ENCODE assay signal across 19 cellular contexts in genomic region chr12:30870491-30871265, GRCh38.
"Had no signal": no experiment of that assay in that cellular context is flagged by ENCODE, and none has a peak within 500 bp of the region (broad histone marks: within the 10 kb centered on the region; RNA-seq: fewer than 3 reads in every experiment).

No MANE protein-coding gene starts in this region.

- DNase-seq: activated CD4-positive, alpha-beta T cell treated with anti-CD3 and anti-CD28 coated beads for 1 hour; activated CD4-positive, alpha-beta T cell treated with anti-CD3 and anti-CD28 coated beads, Interleukin-2, amount 50 U/mL, for 1 hour; activated CD8-positive, alpha-beta T cell treated with anti-CD3 and anti-CD28 coated beads, Interleukin-2, amount 10 ng/mL, durations not matched to agents 7 days and 5 days; activated gamma-delta T cell treated with Interleukin-2 at 50 U/mL for 16 hours; adrenal gland; cerebellar nuclear complex; cortex of kidney; foreskin fibroblast; heart right ventricle; kidney; lower lobe of right lung; naive B cell; nucleus accumbens; sigmoid colon; stimulated activated CD4-positive, alpha-beta T cell treated with anti-CD3 and anti-CD28 coated beads, Interleukin-2, amount 100 ng/mL, for 48 hours; stimulated activated naive CD4-positive, alpha-beta T cell; testis; upper lobe of left lung; WERI-Rb-1 had no signal

- H3K36me3 ChIP-seq: adrenal gland, heart right ventricle, lower lobe of right lung, sigmoid colon, upper lobe of left lung, WERI-Rb-1 had no signal

- ATAC-seq: activated CD8-positive, alpha-beta T cell treated with anti-CD3 and anti-CD28 coated beads, Interleukin-2, amount 10 ng/mL, durations not matched to agents 7 days and 5 days; heart right ventricle; lower lobe of right lung had no signal

- H3K9me3 ChIP-seq: testis had no signal

- H3K27me3 ChIP-seq: adrenal gland, sigmoid colon, testis, upper lobe of left lung had no signal

- H3K4me1 ChIP-seq: adrenal gland, lower lobe of right lung, sigmoid colon, testis, upper lobe of left lung had no signal

- H3K27ac ChIP-seq: adrenal gland, heart right ventricle, lower lobe of right lung, sigmoid colon, testis, upper lobe of left lung, WERI-Rb-1 had no signal

- H3K4me3 ChIP-seq: adrenal gland, heart right ventricle, lower lobe of right lung, sigmoid colon, testis, upper lobe of left lung had no signal
